ENCODE assay signal across 1 cellular context in genomic region chr21:45471229-45472052, GRCh38.
TF ChIP-seq lines count a peak whose summit lies in the region.

No MANE protein-coding gene starts in this region.

TF ChIP-seq in HepG2, 621 proteins besides CTCF, POLR2A, EP300 and RAD21 (continued from another document and continues in another):
- TF ChIP-seq ZBTB46 (CRISPR knock-in tag; IDR thresholded peaks at IDR 0.05; ENCODE audit: borderline replicate concordance), result no peak
- no peak for TF ChIP-seq HDAC6 (IDR thresholded peaks at IDR 0.05; ENCODE audit: low read depth, low read length)
- TF ChIP-seq ZNF878 (CRISPR knock-in tag; IDR thresholded peaks at IDR 0.05), result no peak
- no peak for TF ChIP-seq FIP1L1 (IDR thresholded peaks at IDR 0.05; ENCODE audit: borderline replicate concordance, insufficient read depth, low read depth, low read length)
- TF ChIP-seq MEF2D (CRISPR knock-in tag; IDR thresholded peaks at IDR 0.05), result peak; percentile 91; the same call in 1 of the 2 replicates
- TF ChIP-seq ZNF598 (CRISPR knock-in tag; IDR thresholded peaks at IDR 0.05; ENCODE audit: borderline replicate concordance), result no peak
- TF ChIP-seq PPARG (CRISPR knock-in tag; conservative IDR thresholded peaks at IDR 0.05), result peak; percentile 93
- TF ChIP-seq, protein P1, sequence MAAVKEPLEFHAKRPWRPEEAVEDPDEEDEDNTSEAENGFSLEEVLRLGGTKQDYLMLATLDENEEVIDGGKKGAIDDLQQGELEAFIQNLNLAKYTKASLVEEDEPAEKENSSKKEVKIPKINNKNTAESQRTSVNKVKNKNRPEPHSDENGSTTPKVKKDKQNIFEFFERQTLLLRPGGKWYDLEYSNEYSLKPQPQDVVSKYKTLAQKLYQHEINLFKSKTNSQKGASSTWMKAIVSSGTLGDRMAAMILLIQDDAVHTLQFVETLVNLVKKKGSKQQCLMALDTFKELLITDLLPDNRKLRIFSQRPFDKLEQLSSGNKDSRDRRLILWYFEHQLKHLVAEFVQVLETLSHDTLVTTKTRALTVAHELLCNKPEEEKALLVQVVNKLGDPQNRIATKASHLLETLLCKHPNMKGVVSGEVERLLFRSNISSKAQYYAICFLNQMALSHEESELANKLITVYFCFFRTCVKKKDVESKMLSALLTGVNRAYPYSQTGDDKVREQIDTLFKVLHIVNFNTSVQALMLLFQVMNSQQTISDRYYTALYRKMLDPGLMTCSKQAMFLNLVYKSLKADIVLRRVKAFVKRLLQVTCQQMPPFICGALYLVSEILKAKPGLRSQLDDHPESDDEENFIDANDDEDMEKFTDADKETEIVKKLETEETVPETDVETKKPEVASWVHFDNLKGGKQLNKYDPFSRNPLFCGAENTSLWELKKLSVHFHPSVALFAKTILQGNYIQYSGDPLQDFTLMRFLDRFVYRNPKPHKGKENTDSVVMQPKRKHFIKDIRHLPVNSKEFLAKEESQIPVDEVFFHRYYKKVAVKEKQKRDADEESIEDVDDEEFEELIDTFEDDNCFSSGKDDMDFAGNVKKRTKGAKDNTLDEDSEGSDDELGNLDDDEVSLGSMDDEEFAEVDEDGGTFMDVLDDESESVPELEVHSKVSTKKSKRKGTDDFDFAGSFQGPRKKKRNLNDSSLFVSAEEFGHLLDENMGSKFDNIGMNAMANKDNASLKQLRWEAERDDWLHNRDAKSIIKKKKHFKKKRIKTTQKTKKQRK (IDR thresholded peaks at IDR 0.05; ENCODE audit: low read length), result no peak
- TF ChIP-seq, protein P2, sequence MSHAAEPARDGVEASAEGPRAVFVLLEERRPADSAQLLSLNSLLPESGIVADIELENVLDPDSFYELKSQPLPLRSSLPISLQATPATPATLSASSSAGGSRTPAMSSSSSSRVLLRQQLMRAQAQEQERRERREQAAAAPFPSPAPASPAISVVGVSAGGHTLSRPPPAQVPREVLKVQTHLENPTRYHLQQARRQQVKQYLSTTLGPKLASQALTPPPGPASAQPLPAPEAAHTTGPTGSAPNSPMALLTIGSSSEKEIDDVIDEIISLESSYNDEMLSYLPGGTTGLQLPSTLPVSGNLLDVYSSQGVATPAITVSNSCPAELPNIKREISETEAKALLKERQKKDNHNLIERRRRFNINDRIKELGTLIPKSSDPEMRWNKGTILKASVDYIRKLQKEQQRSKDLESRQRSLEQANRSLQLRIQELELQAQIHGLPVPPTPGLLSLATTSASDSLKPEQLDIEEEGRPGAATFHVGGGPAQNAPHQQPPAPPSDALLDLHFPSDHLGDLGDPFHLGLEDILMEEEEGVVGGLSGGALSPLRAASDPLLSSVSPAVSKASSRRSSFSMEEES (CRISPR knock-in tag; IDR thresholded peaks at IDR 0.05), result peak; percentile 91
- peak; percentile 30; the same call in 1 of the 2 replicates for TF ChIP-seq SMC3 (IDR thresholded peaks at IDR 0.05; ENCODE audit: low read length)
- peak; percentile 69; the same call in 1 of the 2 replicates for TF ChIP-seq MIER3 (CRISPR knock-in tag; IDR thresholded peaks at IDR 0.05; ENCODE audit: borderline replicate concordance)
- TF ChIP-seq ZNF367 (CRISPR knock-in tag; IDR thresholded peaks at IDR 0.05; ENCODE audit: borderline replicate concordance), result no peak
- TF ChIP-seq TOE1 (CRISPR knock-in tag; IDR thresholded peaks at IDR 0.05), result 0 out of 2 replicates have a peak, but pooled peaks have one; percentile 57
- no peak for TF ChIP-seq CCDC6 (CRISPR knock-in tag; IDR thresholded peaks at IDR 0.05)
- TF ChIP-seq BRD4 (CRISPR knock-in tag; IDR thresholded peaks at IDR 0.05), result peak; percentile 83; the same call in 1 of the 2 replicates
- TF ChIP-seq, protein P3, sequence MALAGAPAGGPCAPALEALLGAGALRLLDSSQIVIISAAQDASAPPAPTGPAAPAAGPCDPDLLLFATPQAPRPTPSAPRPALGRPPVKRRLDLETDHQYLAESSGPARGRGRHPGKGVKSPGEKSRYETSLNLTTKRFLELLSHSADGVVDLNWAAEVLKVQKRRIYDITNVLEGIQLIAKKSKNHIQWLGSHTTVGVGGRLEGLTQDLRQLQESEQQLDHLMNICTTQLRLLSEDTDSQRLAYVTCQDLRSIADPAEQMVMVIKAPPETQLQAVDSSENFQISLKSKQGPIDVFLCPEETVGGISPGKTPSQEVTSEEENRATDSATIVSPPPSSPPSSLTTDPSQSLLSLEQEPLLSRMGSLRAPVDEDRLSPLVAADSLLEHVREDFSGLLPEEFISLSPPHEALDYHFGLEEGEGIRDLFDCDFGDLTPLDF (CRISPR knock-in tag; IDR thresholded peaks at IDR 0.05), result no peak
- no peak for TF ChIP-seq CC2D1A (CRISPR knock-in tag; IDR thresholded peaks at IDR 0.05)
- no peak; the same call in 1 of the 2 replicates for TF ChIP-seq ZSCAN12 (CRISPR knock-in tag; IDR thresholded peaks at IDR 0.05)
- TF ChIP-seq ZNF337 (CRISPR knock-in tag; IDR thresholded peaks at IDR 0.05; ENCODE audit: borderline replicate concordance, low read depth), result no peak
- peak; percentile 77 for TF ChIP-seq TCF7 (IDR thresholded peaks at IDR 0.05; ENCODE audit: low read depth)
- no peak for TF ChIP-seq IKZF4 (CRISPR knock-in tag; IDR thresholded peaks at IDR 0.05; ENCODE audit: borderline replicate concordance, low read depth, not compliant biosample characterization)
- TF ChIP-seq PLRG1 (conservative IDR thresholded peaks at IDR 0.05), result no peak
- TF ChIP-seq ZNF589 (CRISPR knock-in tag; conservative IDR thresholded peaks at IDR 0.05), result 0 out of 2 replicates have a peak, but pooled peaks have one; percentile 21
- TF ChIP-seq, protein P4, sequence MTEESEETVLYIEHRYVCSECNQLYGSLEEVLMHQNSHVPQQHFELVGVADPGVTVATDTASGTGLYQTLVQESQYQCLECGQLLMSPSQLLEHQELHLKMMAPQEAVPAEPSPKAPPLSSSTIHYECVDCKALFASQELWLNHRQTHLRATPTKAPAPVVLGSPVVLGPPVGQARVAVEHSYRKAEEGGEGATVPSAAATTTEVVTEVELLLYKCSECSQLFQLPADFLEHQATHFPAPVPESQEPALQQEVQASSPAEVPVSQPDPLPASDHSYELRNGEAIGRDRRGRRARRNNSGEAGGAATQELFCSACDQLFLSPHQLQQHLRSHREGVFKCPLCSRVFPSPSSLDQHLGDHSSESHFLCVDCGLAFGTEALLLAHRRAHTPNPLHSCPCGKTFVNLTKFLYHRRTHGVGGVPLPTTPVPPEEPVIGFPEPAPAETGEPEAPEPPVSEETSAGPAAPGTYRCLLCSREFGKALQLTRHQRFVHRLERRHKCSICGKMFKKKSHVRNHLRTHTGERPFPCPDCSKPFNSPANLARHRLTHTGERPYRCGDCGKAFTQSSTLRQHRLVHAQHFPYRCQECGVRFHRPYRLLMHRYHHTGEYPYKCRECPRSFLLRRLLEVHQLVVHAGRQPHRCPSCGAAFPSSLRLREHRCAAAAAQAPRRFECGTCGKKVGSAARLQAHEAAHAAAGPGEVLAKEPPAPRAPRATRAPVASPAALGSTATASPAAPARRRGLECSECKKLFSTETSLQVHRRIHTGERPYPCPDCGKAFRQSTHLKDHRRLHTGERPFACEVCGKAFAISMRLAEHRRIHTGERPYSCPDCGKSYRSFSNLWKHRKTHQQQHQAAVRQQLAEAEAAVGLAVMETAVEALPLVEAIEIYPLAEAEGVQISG (CRISPR knock-in tag; IDR thresholded peaks at IDR 0.05), result peak; percentile 62
- 0 out of 2 replicates have a peak, but pooled peaks have one; percentile 69 for TF ChIP-seq KDM4B (CRISPR knock-in tag; IDR thresholded peaks at IDR 0.05)
- TF ChIP-seq KAT8 (CRISPR knock-in tag; IDR thresholded peaks at IDR 0.05), result peak; percentile 78; the same call in 1 of the 2 replicates
- TF ChIP-seq PAWR (CRISPR knock-in tag; IDR thresholded peaks at IDR 0.05; ENCODE audit: borderline replicate concordance), result no peak
- TF ChIP-seq ZNF354B (CRISPR knock-in tag; IDR thresholded peaks at IDR 0.05), result no peak
- no peak for TF ChIP-seq ZSCAN20 (CRISPR knock-in tag; IDR thresholded peaks at IDR 0.05; ENCODE audit: borderline replicate concordance)
- TF ChIP-seq REL (CRISPR knock-in tag; conservative IDR thresholded peaks at IDR 0.05), result no peak
- TF ChIP-seq ZNF256 (CRISPR knock-in tag; conservative IDR thresholded peaks at IDR 0.05), result 0 out of 2 replicates have a peak, but pooled peaks have one; percentile 32
- TF ChIP-seq ZC3H13 (CRISPR knock-in tag; IDR thresholded peaks at IDR 0.05), result peak; percentile 10; the same call in 1 of the 2 replicates
- TF ChIP-seq ZNF691 (CRISPR knock-in tag; IDR thresholded peaks at IDR 0.05; ENCODE audit: borderline replicate concordance, low read depth), result no peak
- no peak for TF ChIP-seq ZNF709 (CRISPR knock-in tag; IDR thresholded peaks at IDR 0.05)
- TF ChIP-seq DR1 (CRISPR knock-in tag; IDR thresholded peaks at IDR 0.05), result no peak
- TF ChIP-seq FOXM1 (CRISPR knock-in tag; IDR thresholded peaks at IDR 0.05), result no peak
- no peak for TF ChIP-seq ZNF207 (IDR thresholded peaks at IDR 0.05; ENCODE audit: borderline replicate concordance)
- no peak for TF ChIP-seq NCOA5 (CRISPR knock-in tag; IDR thresholded peaks at IDR 0.05)
- TF ChIP-seq, protein P5, sequence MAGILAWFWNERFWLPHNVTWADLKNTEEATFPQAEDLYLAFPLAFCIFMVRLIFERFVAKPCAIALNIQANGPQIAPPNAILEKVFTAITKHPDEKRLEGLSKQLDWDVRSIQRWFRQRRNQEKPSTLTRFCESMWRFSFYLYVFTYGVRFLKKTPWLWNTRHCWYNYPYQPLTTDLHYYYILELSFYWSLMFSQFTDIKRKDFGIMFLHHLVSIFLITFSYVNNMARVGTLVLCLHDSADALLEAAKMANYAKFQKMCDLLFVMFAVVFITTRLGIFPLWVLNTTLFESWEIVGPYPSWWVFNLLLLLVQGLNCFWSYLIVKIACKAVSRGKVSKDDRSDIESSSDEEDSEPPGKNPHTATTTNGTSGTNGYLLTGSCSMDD (CRISPR knock-in tag; IDR thresholded peaks at IDR 0.05), result no peak
- TF ChIP-seq IKZF1 (IDR thresholded peaks at IDR 0.05), result no peak
- no peak for TF ChIP-seq KAT2B (IDR thresholded peaks at IDR 0.05; ENCODE audit: borderline replicate concordance, low read depth, low read length)
- TF ChIP-seq SP5 (CRISPR knock-in tag; IDR thresholded peaks at IDR 0.05; ENCODE audit: borderline replicate concordance, low read depth), result peak; percentile 94
- peak; percentile 26; the same call in 1 of the 2 replicates for TF ChIP-seq ZBTB20 (CRISPR knock-in tag; IDR thresholded peaks at IDR 0.05; ENCODE audit: borderline replicate concordance, low read depth)
- TF ChIP-seq ZNF703 (CRISPR knock-in tag; IDR thresholded peaks at IDR 0.05; ENCODE audit: borderline replicate concordance), result no peak
- TF ChIP-seq ZNF597 (CRISPR knock-in tag; IDR thresholded peaks at IDR 0.05), result no peak
- TF ChIP-seq UBTF (CRISPR knock-in tag; IDR thresholded peaks at IDR 0.05), result peak; percentile 76
- TF ChIP-seq THAP8 (CRISPR knock-in tag; IDR thresholded peaks at IDR 0.05; ENCODE audit: borderline replicate concordance), result no peak
- peak; percentile 47; the same call in 1 of the 2 replicates for TF ChIP-seq ZNF350 (CRISPR knock-in tag; IDR thresholded peaks at IDR 0.05; ENCODE audit: borderline replicate concordance, low read depth)
- TF ChIP-seq SP140L (CRISPR knock-in tag; IDR thresholded peaks at IDR 0.05; ENCODE audit: borderline replicate concordance), result no peak
- TF ChIP-seq HCFC1 (IDR thresholded peaks at IDR 0.05; ENCODE audit: low read depth, low read length), result no peak
- TF ChIP-seq SMARCC2 (IDR thresholded peaks at IDR 0.05), result no peak
- TF ChIP-seq FOXK1 (CRISPR knock-in tag; IDR thresholded peaks at IDR 0.05; ENCODE audit: borderline replicate concordance, low read depth), result peak; percentile 71
- peak; percentile 41; the same call in 1 of the 2 replicates for TF ChIP-seq ZNF543 (CRISPR knock-in tag; IDR thresholded peaks at IDR 0.05)
- TF ChIP-seq ZNF772 (CRISPR knock-in tag; IDR thresholded peaks at IDR 0.05), result peak; percentile 32
